In genomic region chr11:67239795-67240574, GRCh38 we compare ENCODE assay signal across 8 cellular contexts. TPM values are rescaled to one million over a fixed set of nuclear protein-coding genes. Genes with fewer than 3 reads are reported as not detected.
DNase-seq lines count a peak whose midpoint lies in the region; FAIRE-seq and TF ChIP-seq lines count a peak whose summit lies in the region.

No MANE protein-coding gene starts in this region.

- H3K4ac ChIP-seq in neuronal stem cell (ENCODE audit: low read length), result no peak overlapping the region

- H3K14ac ChIP-seq in neuronal stem cell (ENCODE audit: low read length), result no peak overlapping the region

- peak overlapping the region; percentile 73 for H2AFZ ChIP-seq in neuronal stem cell (ENCODE audit: low read length)

- H2BK12ac ChIP-seq in neuronal stem cell (ENCODE audit: low read length), result no peak overlapping the region

- peak overlapping the region; percentile 86 for H3K4me3 Mint-ChIP-seq in activated naive CD4-positive, alpha-beta T cell treated with anti-CD3 and anti-CD28 coated beads for 36 hours

- H3K79me1 ChIP-seq in neuronal stem cell (ENCODE audit: low read depth, low read length), result no peaks in the 10 kb centered on the region

- no peaks in the 10 kb centered on the region for H3K9me3 ChIP-seq in SJSA1 (replicated peaks)
- H3K9me3 ChIP-seq in neuronal stem cell (replicated peaks in 1 of 2; ENCODE audit: control insufficient read depth in 2 of 2, insufficient read depth in 1 of 2, low read depth in 1 of 2, low read length in 2 of 2), result no peaks in the 10 kb centered on the region
- no peaks in the 10 kb centered on the region for H3K9me3 ChIP-seq in subcutaneous abdominal adipose tissue (ENCODE audit: control insufficient read depth in 5 of 5, low read length in 5 of 5)

- peak overlapping the region; percentile 63 for H2AK5ac ChIP-seq in neuronal stem cell (ENCODE audit: low read depth, low read length)

- peak overlapping the region; percentile 47 for H3K4me3 ChIP-seq in SJSA1
- H3K4me3 ChIP-seq in neuronal stem cell (ENCODE audit: low read length in 2 of 2), result peak overlapping the region; percentile 65 to 79
- peak overlapping the region; percentile 79 to 98 (median 94) for H3K4me3 ChIP-seq in subcutaneous abdominal adipose tissue (ENCODE audit: low read depth in 1 of 5, low read length in 5 of 5)

- H3K4me1 ChIP-seq in SJSA1 (replicated peaks) (peaks cover 30% of the 10 kb centered on the region), neuronal stem cell (ENCODE audit: control insufficient read depth in 2 of 2, insufficient read depth in 1 of 2, low read depth in 1 of 2, low read length in 2 of 2) (peaks cover 13 to 18% of the 10 kb centered on the region in 2 donors), subcutaneous abdominal adipose tissue (ENCODE audit: control insufficient read depth in 5 of 5, insufficient read depth in 5 of 5, low read length in 5 of 5) (peaks cover 13 to 55% (median 46%) of the 10 kb centered on the region in 5 donors)

- H3K27me3 Mint-ChIP-seq in activated naive CD4-positive, alpha-beta T cell treated with anti-CD3 and anti-CD28 coated beads for 36 hours (ENCODE audit: low read depth), result no peaks in the 10 kb centered on the region

- no CpG with 5 or more reads among the region's 31 CpGs for WGBS in neuronal stem cell (ENCODE audit: extremely low coverage in 2 of 2, insufficient read length in 2 of 2, insufficient replicate concordance in 1 of 2), 2 donors

- peak; percentile 98 for DNase-seq in GM03348 (ENCODE audit: low spot score)
- peak; percentile 94 for DNase-seq in HEK293T (ENCODE audit: extremely low spot score)
- DNase-seq in MV-4-11 (lab: John Stamatoyannopoulos, UW), result peak; percentile 99
- DNase-seq in SJSA1 (ENCODE audit: low read depth in 1 of 2, low spot score in 2 of 2), result peak; percentile 100
- peak; percentile 98 for DNase-seq in activated naive CD4-positive, alpha-beta T cell treated with anti-CD3 and anti-CD28 coated beads for 36 hours
- DNase-seq in frontal cortex (ENCODE audit: low spot score in 2 of 2), result peak; percentile 75 to 81
- peak; percentile 96 for DNase-seq in neuronal stem cell (ENCODE audit: low spot score)

- POLR2A ChIA-PET in HEK293T (lab: Yijun Ruan, JAX), result interaction anchor here (0.8 to 2.1 kb wide), 4 partner anchors 49 to 167 kb away, joined by 3 to 10 read pairs (median 6); partner anchors contain the start of genes ANKRD13D and KDM2A

- CTCF ChIA-PET in HEK293T (lab: Yijun Ruan, JAX), result interaction anchor here (0.6 to 1.9 kb wide), 5 partner anchors 22 to 158 kb away, joined by 3 to 7 read pairs (median 4); no protein-coding TSS in a partner anchor
- CTCF ChIA-PET in activated naive CD4-positive, alpha-beta T cell treated with anti-CD3 and anti-CD28 coated beads for 36 hours (lab: Charles Lee), result interaction anchor here (0.5 to 2.8 kb wide), 9 partner anchors 14 to 161 kb away, joined by 3 to 16 read pairs (median 3); no protein-coding TSS in a partner anchor

- H4K8ac ChIP-seq in neuronal stem cell (ENCODE audit: low read depth, low read length), result no peak overlapping the region

- peaks cover 47% of the 10 kb centered on the region for H3K36me3 Mint-ChIP-seq in activated naive CD4-positive, alpha-beta T cell treated with anti-CD3 and anti-CD28 coated beads for 36 hours (ENCODE audit: low read depth)

- H3K27ac ChIP-seq in SJSA1 (peak overlapping the region; percentile 84), neuronal stem cell (replicated peaks; ENCODE audit: low read length) (peak overlapping the region; percentile 87), subcutaneous abdominal adipose tissue (ENCODE audit: low read depth, low read length) (peak overlapping the region; percentile 100)

- peaks cover 46% of the 10 kb centered on the region for H3K4me1 Mint-ChIP-seq in activated naive CD4-positive, alpha-beta T cell treated with anti-CD3 and anti-CD28 coated beads for 36 hours (ENCODE audit: low read depth)

- H2BK120ac ChIP-seq in neuronal stem cell (ENCODE audit: low read depth, low read length), result no peak overlapping the region

- H3K9ac ChIP-seq in neuronal stem cell (ENCODE audit: low read depth, low read length, poor library complexity) (peak overlapping the region; percentile 75), subcutaneous abdominal adipose tissue (ENCODE audit: low read length in 5 of 5) (peak overlapping the region; percentile 93 to 100 (median 95))

- intact Hi-C loops in activated naive CD4-positive, alpha-beta T cell treated with anti-CD3 and anti-CD28 coated beads for 36 hours (cut with micrococcal nuclease), result loop anchor here (1.0 to 5.0 kb wide), 5 partner anchors 37 to 152 kb away; partner anchors contain the start of genes KDM2A and RAD9A

- H3K4me2 ChIP-seq in neuronal stem cell (ENCODE audit: insufficient read depth, low read length, poor library complexity, severe bottlenecking), result peak overlapping the region; percentile 66

- H2BK5ac ChIP-seq in neuronal stem cell (ENCODE audit: low read length), result no peak overlapping the region

- H3K27ac Mint-ChIP-seq in activated naive CD4-positive, alpha-beta T cell treated with anti-CD3 and anti-CD28 coated beads for 36 hours, result peak overlapping the region; percentile 99

- no peak overlapping the region for H4K91ac ChIP-seq in neuronal stem cell (ENCODE audit: low read depth, low read length, poor library complexity)

- H3K23ac ChIP-seq in neuronal stem cell (ENCODE audit: low read depth, low read length, poor library complexity), result peak overlapping the region; percentile 92

- H2BK15ac ChIP-seq in neuronal stem cell (ENCODE audit: low read length), result no peak overlapping the region

- no peak for FAIRE-seq in frontal cortex (lab: Jason Lieb, UNC)

- H3K18ac ChIP-seq in neuronal stem cell (ENCODE audit: low read length), result peak overlapping the region; percentile 89

- peaks cover 36% of the 10 kb centered on the region for H3K36me3 ChIP-seq in SJSA1
- H3K36me3 ChIP-seq in neuronal stem cell (replicated peaks in 1 of 2; ENCODE audit: control insufficient read depth in 2 of 2, insufficient read depth in 2 of 2, low read length in 2 of 2), result peaks cover 9 to 33% of the 10 kb centered on the region in 2 donors
- peaks cover 10 to 27% (median 17%) of the 10 kb centered on the region in 5 donors for H3K36me3 ChIP-seq in subcutaneous abdominal adipose tissue (ENCODE audit: control insufficient read depth in 5 of 5, insufficient read depth in 5 of 5, low read length in 5 of 5)

- H3K9me3 Mint-ChIP-seq in activated naive CD4-positive, alpha-beta T cell treated with anti-CD3 and anti-CD28 coated beads for 36 hours, result no peaks in the 10 kb centered on the region

- H3K27me3 ChIP-seq in SJSA1 (replicated peaks) (no peaks in the 10 kb centered on the region), neuronal stem cell (ENCODE audit: control insufficient read depth in 3 of 3, insufficient read depth in 3 of 3, low read depth in 1 of 3, low read length in 3 of 3) (no peaks in the 10 kb centered on the region), subcutaneous abdominal adipose tissue (ENCODE audit: control insufficient read depth in 5 of 5, insufficient read depth in 4 of 5, low read length in 5 of 5) (no peaks in the 10 kb centered on the region)

TF ChIP-seq in HEK293T, 16 proteins besides CTCF, POLR2A, EP300 and RAD21:
- TF ChIP-seq HDGF (IDR thresholded peaks at IDR 0.05; ENCODE audit: borderline replicate concordance), result peak; percentile 73; the same call in 1 of the 2 replicates
- TF ChIP-seq L3MBTL2 (conservative IDR thresholded peaks at IDR 0.05), result 0 out of 2 replicates have a peak, but pooled peaks have one; percentile 19
- no peak for TF ChIP-seq FOXM1 (IDR thresholded peaks at IDR 0.05; ENCODE audit: borderline replicate concordance)

RNA-seq across cellular contexts. Expression of gene GRK2, which starts 26.3 kb away (rescaled TPM):
- total RNA-seq in SJSA1 (2014; rRNA removed; shearing (Covaris generic)), result 96.2 and 138 TPM in 2 replicates
- 100 to 1,000 TPM; 293 to 295 TPM for total RNA-seq in activated naive CD4-positive, alpha-beta T cell treated with anti-CD3 and anti-CD28 coated beads for 36 hours
- 46.9 TPM for total RNA-seq in frontal cortex
- polyA plus RNA-seq in neuronal stem cell (2013, experiment 1 of 2), result 33.4 TPM
- polyA plus RNA-seq in neuronal stem cell (2013, experiment 2 of 2), result 33.1 TPM

RNA-seq across cellular contexts. Expression of gene ANKRD13D, which starts 49.1 kb away (rescaled TPM):
- 40.2 and 61.7 TPM in 2 replicates for total RNA-seq in SJSA1 (2014; rRNA removed; shearing (Covaris generic))
- total RNA-seq in activated naive CD4-positive, alpha-beta T cell treated with anti-CD3 and anti-CD28 coated beads for 36 hours, result 10 to 100 TPM; 56.2 to 61.9 TPM
- 55.8 TPM for total RNA-seq in frontal cortex
- polyA plus RNA-seq in neuronal stem cell (2013, experiment 1 of 2), result 23.9 TPM
- 22.5 TPM for polyA plus RNA-seq in neuronal stem cell (2013, experiment 2 of 2)

Comparison
In these comparisons a context has a peak if more than half of its experiments do, and no peak if none do; other contexts are left out.
1. Peak in every context shown above with its lines: DNase-seq, H3K4me3 ChIP-seq and H3K27ac ChIP-seq.